ENCODE assay signal across 9 cellular contexts in the genomic region with DNA sequence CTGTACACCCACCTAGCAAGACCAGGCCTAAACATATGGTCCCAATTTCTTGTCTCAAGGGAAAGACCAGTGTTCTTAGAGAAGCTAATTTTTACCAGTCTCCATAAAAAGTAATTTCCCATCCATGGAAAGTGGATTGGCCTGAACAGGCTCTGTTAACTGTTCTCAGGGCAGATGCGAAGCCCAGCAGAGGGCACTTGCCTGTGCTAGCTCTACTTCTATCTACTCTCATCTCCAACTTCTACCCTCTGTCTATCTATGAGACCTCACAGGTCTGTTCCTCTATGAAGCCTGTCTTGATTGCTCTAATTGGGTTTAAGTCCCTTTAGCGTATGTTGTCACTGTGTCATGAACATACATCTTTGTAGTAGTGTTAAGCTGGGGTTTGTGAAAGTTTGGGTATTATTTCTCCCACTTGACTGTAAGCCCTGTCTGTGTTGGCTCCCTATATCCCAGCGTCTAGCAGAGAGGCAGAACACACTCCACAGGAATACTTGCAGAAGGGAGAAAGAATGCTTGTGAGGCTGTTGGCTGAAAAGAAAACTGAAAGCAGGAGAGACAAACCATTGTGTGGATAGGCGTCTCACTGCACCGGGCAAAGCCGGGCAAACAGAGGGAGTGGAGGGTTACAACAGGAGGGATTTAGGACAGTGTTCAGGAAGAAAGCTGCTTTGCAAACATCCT.
A peak's percentile ranks its signal among the peaks of the same experiment; 100 is the strongest.
DNase-seq lines count a peak whose midpoint lies in the region; ATAC-seq, FAIRE-seq and TF ChIP-seq lines count a peak whose summit lies in the region.
"Had no signal": no experiment of that assay in that cellular context is flagged by ENCODE, and none has a peak within 500 bp of the region (broad histone marks: within the 10 kb centered on the region; RNA-seq: fewer than 3 reads in every experiment).

No MANE protein-coding gene starts in this region.

- H3K9me3 ChIP-seq in GM12878 (replicated peaks; ENCODE audit: control insufficient read depth, insufficient read depth, low read length) (no peaks in the 10 kb centered on the region), thoracic aorta (no peaks in the 10 kb centered on the region)

- SMC1A ChIA-PET in GM12878 (lab: Charles Lee; ENCODE audit: uncharacterized antibody, unreplicated experiment): no interaction called here

- 47% methylated on average over 6 of the region's 6 CpGs for WGBS in GM12878 (ENCODE audit: insufficient coverage, insufficient replicate concordance, low lambda C conversion rate, missing lambda C conversion rate)

- TF ChIP-seq CTCF in HFF-Myc (IDR thresholded peaks at IDR 0.05; ENCODE audit: low read depth, low read length, missing control alignments): peak; percentile 8
- TF ChIP-seq CTCF in GM12878 (IDR thresholded peaks at IDR 0.05 in 2 of 3, conservative IDR thresholded peaks at IDR 0.05 in 1 of 3; ENCODE audit: control insufficient read depth in 2 of 3, extremely low read depth in 1 of 3, insufficient read depth in 1 of 3, low read depth in 3 of 3, low read length in 3 of 3): peak in 1 of 3 experiments; percentile 24; a peak in 1 of 6 replicates
- no peak for TF ChIP-seq CTCF in thoracic aorta (IDR thresholded peaks at IDR 0.05)

- ATAC-seq in GM12878 (peak; percentile 32; the same call in 1 of the 3 replicates), left colon (peak; percentile 53), thoracic aorta (ENCODE audit: insufficient number of reproducible peaks, low FRiP score, low read depth) (no peak), HG03045 (IDR thresholded peaks at IDR 0.05; ENCODE audit: unreplicated experiment) (no peak), GM21367 (IDR thresholded peaks at IDR 0.05; ENCODE audit: unreplicated experiment) (no peak), GM18502 (IDR thresholded peaks at IDR 0.05; ENCODE audit: poor library complexity, unreplicated experiment) (no peak)

- H3K27ac ChIP-seq in GM12878 (ENCODE audit: control insufficient read depth, insufficient read depth): no peak overlapping the region
- peak overlapping the region; percentile 75 to 82 for H3K27ac ChIP-seq in thoracic aorta

- H3K27me3 ChIP-seq in GM12878 (replicated peaks in 1 of 2; ENCODE audit: control insufficient read depth in 2 of 2, insufficient read depth in 2 of 2, low read length in 1 of 2): no peaks in the 10 kb centered on the region
- no peaks in the 10 kb centered on the region for H3K27me3 ChIP-seq in thoracic aorta (replicated peaks; ENCODE audit: insufficient read depth)

- H3K36me3 ChIP-seq in GM12878 (ENCODE audit: control insufficient read depth in 2 of 2, insufficient read depth in 2 of 2, low read length in 1 of 2): no peaks in the 10 kb centered on the region
- no peaks in the 10 kb centered on the region for H3K36me3 ChIP-seq in thoracic aorta

- no TSS peak for BruUV-seq in GM12878 (replicated peaks; lab: Mats Ljungman, UMichigan)

- in situ Hi-C loops in GM12878 (cut with MboI): no loop called here

- no peak for TF ChIP-seq EP300 in GM12878 (IDR thresholded peaks at IDR 0.05; ENCODE audit: borderline replicate concordance in 1 of 2, control insufficient read depth in 1 of 2, low read depth in 2 of 2, low read length in 2 of 2)

- POLR2A ChIA-PET in GM12878 (lab: Charles Lee): no interaction called here

- H3K4me3 ChIP-seq in HFF-Myc (replicated peaks; ENCODE audit: low read depth, low read length) (no peak overlapping the region), GM12878 (no peak overlapping the region), thoracic aorta (peak overlapping the region; percentile 60)

- H3K9ac ChIP-seq in GM12878 (ENCODE audit: control insufficient read depth, insufficient read depth, low read length): no peak overlapping the region

- TF ChIP-seq RAD21 in GM12878 (IDR thresholded peaks at IDR 0.05; ENCODE audit: insufficient read depth, low read depth, low read length): peak; percentile 31; the same call in 1 of the 2 replicates

- CTCF ChIA-PET in GM12878 (lab: Yijun Ruan, JAX): interaction anchor here (1.5 kb wide), 1 partner anchor 699 kb away, joined by 4 read pairs; no protein-coding TSS in a partner anchor

- TF ChIP-seq POLR2A in GM12878 (IDR thresholded peaks at IDR 0.05; ENCODE audit: low read depth, low read length): no peak

- no peaks in the 10 kb centered on the region for H4K20me1 ChIP-seq in GM12878 (ENCODE audit: control insufficient read depth, insufficient read depth)

- FAIRE-seq in GM12878 (lab: Jason Lieb, UNC): no peak

- H3K4me2 ChIP-seq in GM12878 (ENCODE audit: control insufficient read depth, insufficient read depth): no peak overlapping the region

- H3K79me2 ChIP-seq in GM12878 (ENCODE audit: control insufficient read depth, insufficient read depth, low read length): no peaks in the 10 kb centered on the region

- peak overlapping the region; percentile 28; the same call in 1 of the 2 replicates for H2AFZ ChIP-seq in GM12878 (ENCODE audit: control insufficient read depth, low read depth, low read length)

- intact Hi-C loops in GM12878 (cut with micrococcal nuclease; ENCODE audit: unreplicated experiment): no loop called here
- intact Hi-C loops in left colon (cut with DNase I, micrococcal nuclease): no loop called here

- no peaks in the 10 kb centered on the region for H3K4me1 ChIP-seq in GM12878 (ENCODE audit: control insufficient read depth, insufficient read depth, low read length)
- peaks cover 9 to 26% of the 10 kb centered on the region in 2 donors for H3K4me1 ChIP-seq in thoracic aorta (ENCODE audit: control insufficient read depth in 1 of 2, low read depth in 2 of 2)

- DNase-seq in HFF-Myc (ENCODE audit: extremely low read depth, low read depth): no peak
- no peak for DNase-seq in GM12878 (ENCODE audit: low read depth, low spot score)
- peak; percentile 48 to 54 for DNase-seq in left colon
- no peak for DNase-seq in thoracic aorta (ENCODE audit: low spot score)
- DNase-seq: left cardiac atrium, NCI-H1092 treated with DMSO at 0.1 percent for 48 hours had no signal

- RAD21 ChIA-PET in GM12878 (lab: Charles Lee; ENCODE audit: unreplicated experiment): no interaction called here

TF ChIP-seq in GM12878, 131 proteins besides CTCF, POLR2A, EP300 and RAD21 (continues in another document):
- TF ChIP-seq CHD1 (IDR thresholded peaks at IDR 0.05; ENCODE audit: low read depth, low read length): no peak
- no peak for TF ChIP-seq ZBTB4 (CRISPR knock-in tag; IDR thresholded peaks at IDR 0.05)
- TF ChIP-seq TBL1XR1 (IDR thresholded peaks at IDR 0.05; ENCODE audit: low read depth, low read length): no peak
- no peak for TF ChIP-seq POU2F2 (IDR thresholded peaks at IDR 0.05; ENCODE audit: borderline replicate concordance, low read depth, low read length)
- no peak for TF ChIP-seq CEBPZ (IDR thresholded peaks at IDR 0.05; ENCODE audit: low read depth, low read length)
- no peak for TF ChIP-seq IRF4 (IDR thresholded peaks at IDR 0.05; ENCODE audit: low read depth, low read length)

Comparison
In these comparisons a context has a peak if more than half of its experiments do, and no peak if none do; other contexts are left out.
1. DNase-seq: peak in left colon (2 of 2); none in HFF-Myc (single experiment), GM12878 (single experiment) and thoracic aorta (single experiment).
2. ATAC-seq: peak in GM12878 (single experiment) and left colon (single experiment); none in thoracic aorta (single experiment), HG03045 (single experiment), GM21367 (single experiment) and GM18502 (single experiment).